17 cellular contexts compared by ENCODE assay signal in the genomic region with DNA sequence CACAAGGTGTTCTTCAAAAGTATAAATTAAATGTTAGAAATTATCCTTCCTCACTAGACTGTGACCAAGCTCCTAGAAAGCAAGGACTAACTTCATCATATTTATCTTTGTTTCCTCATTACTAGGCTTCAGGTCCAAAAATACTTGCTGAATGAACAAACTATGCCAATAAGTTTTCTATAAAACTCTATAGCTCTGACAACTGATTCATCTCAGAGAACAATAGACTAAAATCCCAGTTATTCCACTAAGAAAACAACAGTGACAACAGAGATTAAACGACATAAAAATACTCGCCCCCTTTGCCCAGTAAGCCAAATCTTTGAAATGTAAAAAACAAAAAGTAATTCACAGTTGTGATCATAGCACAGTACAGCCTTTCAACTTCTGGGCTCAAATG. TPM values are rescaled to one million over a fixed set of nuclear protein-coding genes. Genes with fewer than 3 reads are reported as not detected.
DNase-seq lines count a peak whose midpoint lies in the region; ATAC-seq and TF ChIP-seq lines count a peak whose summit lies in the region.
"Had no signal": no experiment of that assay in that cellular context is flagged by ENCODE, and none has a peak within 500 bp of the region (broad histone marks: within the 10 kb centered on the region; RNA-seq: fewer than 3 reads in every experiment).

No MANE protein-coding gene starts in this region.

- TF ChIP-seq CTCF in fibroblast of pulmonary artery (IDR thresholded peaks at IDR 0.05; ENCODE audit: low read length, missing control alignments) (no peak), parathyroid adenoma (IDR thresholded peaks at IDR 0.05) (no peak)

- no peak overlapping the region for H3K9ac ChIP-seq in parathyroid adenoma

- POLR2A ChIA-PET in T-cell (lab: Charles Lee): interaction anchor here in 1 of 2 donors (0.6 kb wide), 2 partner anchors 64 to 227 kb away, joined by 3 read pairs; no protein-coding TSS in a partner anchor

- H2AFZ ChIP-seq in parathyroid adenoma: no peak overlapping the region

- H3K4me3 ChIP-seq in fibroblast of pulmonary artery (replicated peaks; ENCODE audit: low read depth, low read length) (no peak overlapping the region), parathyroid adenoma (ENCODE audit: low read depth, low read length) (no peak overlapping the region)
- H3K4me3 ChIP-seq: tibial nerve had no signal

- H3K9me3 ChIP-seq in parathyroid adenoma (ENCODE audit: control insufficient read depth, low read length): no peaks in the 10 kb centered on the region
- H3K9me3 ChIP-seq: tibial nerve had no signal

- no peaks in the 10 kb centered on the region for H3K36me3 Mint-ChIP-seq in activated T-cell treated with anti-CD3 and anti-CD28 coated beads, Interleukin-2, amount 50 U/mL, for 72 hours (ENCODE audit: insufficient read depth in 2 of 2)
- peaks cover 4% of the 10 kb centered on the region for H3K36me3 Mint-ChIP-seq in T-cell

- H3K4me1 Mint-ChIP-seq in activated T-cell treated with anti-CD3 and anti-CD28 coated beads, Interleukin-2, amount 50 U/mL, for 72 hours (ENCODE audit: low read depth): peaks cover 77% of the 10 kb centered on the region
- H3K4me1 Mint-ChIP-seq in T-cell: peaks cover 86 to 87% (median 87%) of the 10 kb centered on the region in 3 donors

- peak overlapping the region; percentile 7 for H3K27ac ChIP-seq in parathyroid adenoma
- H3K27ac ChIP-seq: 22Rv1 had no signal

- CTCF ChIA-PET in T-cell (lab: Charles Lee): no interaction called here

- no peak overlapping the region for H3K4me2 ChIP-seq in parathyroid adenoma (ENCODE audit: low read length)

- H3K27me3 ChIP-seq in parathyroid adenoma (ENCODE audit: control insufficient read depth, insufficient read depth, low read length): no peaks in the 10 kb centered on the region
- H3K27me3 ChIP-seq: tibial nerve had no signal

- H3K79me2 ChIP-seq in parathyroid adenoma: peaks cover 56% of the 10 kb centered on the region

- no peaks in the 10 kb centered on the region for H3K9me3 Mint-ChIP-seq in activated T-cell treated with anti-CD3 and anti-CD28 coated beads, Interleukin-2, amount 50 U/mL, for 72 hours
- H3K9me3 Mint-ChIP-seq in T-cell: no peaks in the 10 kb centered on the region
- H3K9me3 Mint-ChIP-seq: activated T-cell treated with anti-CD3 and anti-CD28 coated beads, Interleukin-2, amount 50 U/mL, for 4 hours had no signal

- H3K27me3 Mint-ChIP-seq in activated T-cell treated with anti-CD3 and anti-CD28 coated beads, Interleukin-2, amount 50 U/mL, for 72 hours (ENCODE audit: low read depth): no peaks in the 10 kb centered on the region
- no peaks in the 10 kb centered on the region for H3K27me3 Mint-ChIP-seq in T-cell

- H3K4me1 ChIP-seq in parathyroid adenoma: peaks cover 6% of the 10 kb centered on the region

- peak overlapping the region; percentile 67 for H3K27ac Mint-ChIP-seq in activated T-cell treated with anti-CD3 and anti-CD28 coated beads, Interleukin-2, amount 50 U/mL, for 72 hours
- H3K27ac Mint-ChIP-seq in T-cell: peak overlapping the region; percentile 22 to 66

- no peak for ATAC-seq in activated T-cell treated with anti-CD3 and anti-CD28 coated beads, Interleukin-2, amount 50 U/mL, for 72 hours (replicated peaks in 1 of 2)
- no peak for ATAC-seq in T-cell (replicated peaks in 1 of 4)
- ATAC-seq in GM19463 (IDR thresholded peaks at IDR 0.05; ENCODE audit: unreplicated experiment): no peak
- ATAC-seq: activated T-cell treated with anti-CD3 and anti-CD28 coated beads, Interleukin-2, amount 50 U/mL, for 4 hours had no signal

- H3K36me3 ChIP-seq in parathyroid adenoma (ENCODE audit: control insufficient read depth, insufficient read depth, low read length): no peaks in the 10 kb centered on the region
- H3K36me3 ChIP-seq: tibial nerve had no signal

- H3K4me3 Mint-ChIP-seq in activated T-cell treated with anti-CD3 and anti-CD28 coated beads, Interleukin-2, amount 50 U/mL, for 72 hours: no peak overlapping the region
- peak overlapping the region in 1 of 3 donors; percentile 48 for H3K4me3 Mint-ChIP-seq in T-cell
- H3K4me3 Mint-ChIP-seq: activated T-cell treated with anti-CD3 and anti-CD28 coated beads, Interleukin-2, amount 50 U/mL, for 4 hours had no signal

- DNase-seq in activated T-cell treated with anti-CD3 and anti-CD28 coated beads, Interleukin-2, amount 50 U/mL, for 72 hours: no peak
- DNase-seq in activated T-cell treated with anti-CD3 and anti-CD28 coated beads, Interleukin-2, amount 50 U/mL, for 48 hours: no peak
- no peak for DNase-seq in T-cell
- DNase-seq in fibroblast of pulmonary artery (ENCODE audit: low read depth): peak; percentile 40
- no peak for DNase-seq in pons (ENCODE audit: low spot score)
- no peak for DNase-seq in NCI-H524 (lab: John Stamatoyannopoulos, UW)
- DNase-seq: activated CD4-positive, alpha-beta T cell treated with anti-CD3 and anti-CD28 coated beads, Interleukin-2, amount 50 U/mL, for 4 hours; activated T-cell treated with anti-CD3 and anti-CD28 coated beads, Interleukin-2, amount 50 U/mL, for 4 hours; hippocampal formation; MM.1S; NCI-H2029; NCI-H510A treated with DMSO at 0.1 percent for 48 hours; stimulated activated CD4-positive, alpha-beta T cell treated with anti-CD3 and anti-CD28 coated beads, Interleukin-4, amount 100 ng/mL, for 4 hours had no signal

RNA-seq across cellular contexts. Expression of gene TLK1, which starts 13.6 kb away (rescaled TPM):
- total RNA-seq in activated T-cell treated with anti-CD3 and anti-CD28 coated beads, Interleukin-2, amount 50 U/mL, for 72 hours: 100 to 1,000 TPM in 1 of 2 donors, 10 to 100 TPM in 1; 96.0 to 102 TPM
- 100 to 1,000 TPM; 112 to 129 (median 120) TPM for total RNA-seq in T-cell
